Comparison of ENCODE assay signal across 9 cellular contexts in the genomic region with DNA sequence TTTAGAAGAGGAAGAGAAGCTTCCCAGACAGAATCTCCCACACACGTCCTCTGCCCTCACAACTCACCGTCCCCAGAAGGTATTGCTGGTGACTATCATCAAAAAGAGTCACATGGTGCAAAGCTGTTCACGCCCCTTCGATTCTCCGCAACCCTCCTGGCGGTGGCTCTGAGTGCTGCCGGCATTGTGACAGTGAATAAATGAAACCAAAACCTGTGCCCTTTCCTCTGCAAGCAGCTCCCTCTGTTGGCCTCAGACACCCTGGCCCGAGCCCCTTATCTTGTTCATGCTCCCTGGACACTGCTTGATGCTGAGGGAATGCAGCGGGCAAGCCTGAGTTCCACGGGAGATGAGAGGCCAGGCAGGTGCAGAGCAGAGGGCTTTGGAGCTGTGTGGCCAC.
DNase-seq lines count a peak whose midpoint lies in the region; ATAC-seq and FAIRE-seq lines count a peak whose summit lies in the region.
"Had no signal": no experiment of that assay in that cellular context is flagged by ENCODE, and none has a peak within 500 bp of the region (broad histone marks: within the 10 kb centered on the region; RNA-seq: fewer than 3 reads in every experiment).

No MANE protein-coding gene starts in this region.

- no peak overlapping the region for H4K8ac ChIP-seq in neuronal stem cell (ENCODE audit: low read depth, low read length)

- WGBS in neuronal stem cell (ENCODE audit: extremely low coverage in 2 of 2, insufficient read length in 2 of 2, insufficient replicate concordance in 1 of 2), 2 donors, result no CpG with 5 or more reads among the region's 10 CpGs

- no peaks in the 10 kb centered on the region for H3K36me3 ChIP-seq in CD4-positive, alpha-beta memory T cell (ENCODE audit: insufficient read depth, low read length)
- no peaks in the 10 kb centered on the region for H3K36me3 ChIP-seq in neuronal stem cell (replicated peaks in 1 of 2; ENCODE audit: control insufficient read depth in 2 of 2, insufficient read depth in 2 of 2, low read length in 2 of 2)

- CTCF ChIA-PET in CD4-positive, alpha-beta memory T cell (lab: Charles Lee; ENCODE audit: partially characterized antibody), result interaction anchor here (0.6 to 2.6 kb wide), 5 partner anchors 28 to 1632 kb away, joined by 3 to 11 read pairs (median 4); no protein-coding TSS in a partner anchor

- peak overlapping the region; percentile 81 for H3K18ac ChIP-seq in neuronal stem cell (ENCODE audit: low read length)

- H2BK5ac ChIP-seq in neuronal stem cell (ENCODE audit: low read length), result no peak overlapping the region

- intact Hi-C loops in CD4-positive, alpha-beta memory T cell (cut with micrococcal nuclease), result no loop called here

- FAIRE-seq in frontal cortex (lab: Jason Lieb, UNC), result no peak

- H3K27ac ChIP-seq in CD4-positive, alpha-beta memory T cell (ENCODE audit: low read depth, low read length), result no peak overlapping the region
- H3K27ac ChIP-seq in neuronal stem cell (replicated peaks; ENCODE audit: low read length), result no peak overlapping the region

- H3K27ac Mint-ChIP-seq in CD4-positive, alpha-beta memory T cell, result peak overlapping the region in 2 of 7 donors; percentile 53 to 63

- peak overlapping the region; percentile 86 for H2BK12ac ChIP-seq in neuronal stem cell (ENCODE audit: low read length)

- H3K79me1 ChIP-seq in neuronal stem cell (ENCODE audit: low read depth, low read length), result no peaks in the 10 kb centered on the region

- no peak overlapping the region for H2AFZ ChIP-seq in neuronal stem cell (ENCODE audit: low read length)

- no peak overlapping the region for H3K4ac ChIP-seq in neuronal stem cell (ENCODE audit: low read length)

- H3K4me1 Mint-ChIP-seq in CD4-positive, alpha-beta memory T cell, result peaks cover 5 to 13% (median 8%) of the 10 kb centered on the region in 4 donors

- peaks cover 9% of the 10 kb centered on the region for H3K4me1 ChIP-seq in CD4-positive, alpha-beta memory T cell (ENCODE audit: insufficient read depth, low read length)
- peaks cover 0 to 4% of the 10 kb centered on the region in 2 donors for H3K4me1 ChIP-seq in neuronal stem cell (ENCODE audit: control insufficient read depth in 2 of 2, insufficient read depth in 1 of 2, low read depth in 1 of 2, low read length in 2 of 2)

- peak; percentile 46 to 56 (median 47) for DNase-seq in CD4-positive, alpha-beta memory T cell
- DNase-seq in SK-N-DZ (ENCODE audit: low spot score) (peak; percentile 68), neuronal stem cell (ENCODE audit: low spot score) (peak; percentile 29), AG08396 (ENCODE audit: low spot score) (no peak), SIG-M5 (lab: John Stamatoyannopoulos, UW) (no peak), frontal cortex (ENCODE audit: low spot score in 2 of 2) (no peak)
- DNase-seq in activated naive CD4-positive, alpha-beta T cell treated with Interleukin-2 at 50 U/mL for 16 hours, result peak; percentile 20
- DNase-seq: NCI-H1694 had no signal

- no peak overlapping the region for H3K23ac ChIP-seq in neuronal stem cell (ENCODE audit: low read depth, low read length, poor library complexity)

- no peak overlapping the region for H3K9ac ChIP-seq in neuronal stem cell (ENCODE audit: low read depth, low read length, poor library complexity)

- no peak overlapping the region for H3K4me3 ChIP-seq in CD4-positive, alpha-beta memory T cell (ENCODE audit: low read length in 2 of 2)
- H3K4me3 ChIP-seq in neuronal stem cell (ENCODE audit: low read length in 2 of 2), result no peak overlapping the region

- H3K27me3 ChIP-seq in CD4-positive, alpha-beta memory T cell (ENCODE audit: insufficient read depth, low read length), result no peaks in the 10 kb centered on the region
- H3K27me3 ChIP-seq in neuronal stem cell (ENCODE audit: control insufficient read depth in 3 of 3, insufficient read depth in 3 of 3, low read depth in 1 of 3, low read length in 3 of 3), result peaks cover 0 to 8% (median 0%) of the 10 kb centered on the region in 3 experiments

- H2BK15ac ChIP-seq in neuronal stem cell (ENCODE audit: low read length), result no peak overlapping the region

- peaks cover 2% of the 10 kb centered on the region in 2 donors for H3K27me3 Mint-ChIP-seq in CD4-positive, alpha-beta memory T cell

- H2AK5ac ChIP-seq in neuronal stem cell (ENCODE audit: low read depth, low read length), result no peak overlapping the region

- ATAC-seq in HG03442 (IDR thresholded peaks at IDR 0.05; ENCODE audit: unreplicated experiment), result no peak

- no peak overlapping the region for H2BK120ac ChIP-seq in neuronal stem cell (ENCODE audit: low read depth, low read length)

- H4K91ac ChIP-seq in neuronal stem cell (ENCODE audit: low read depth, low read length, poor library complexity), result no peak overlapping the region

- H3K14ac ChIP-seq in neuronal stem cell (ENCODE audit: low read length), result no peak overlapping the region

- no peak overlapping the region for H3K4me2 ChIP-seq in neuronal stem cell (ENCODE audit: insufficient read depth, low read length, poor library complexity, severe bottlenecking)

- H3K4me3 Mint-ChIP-seq in CD4-positive, alpha-beta memory T cell, result peak overlapping the region in 3 of 8 donors; percentile 13 to 65 (median 63)

- H3K36me3 Mint-ChIP-seq in CD4-positive, alpha-beta memory T cell, result no peaks in the 10 kb centered on the region

- H3K9me3 ChIP-seq in CD4-positive, alpha-beta memory T cell (ENCODE audit: control insufficient read depth in 1 of 2, low read length in 2 of 2), result no peaks in the 10 kb centered on the region
- no peaks in the 10 kb centered on the region for H3K9me3 ChIP-seq in neuronal stem cell (replicated peaks in 1 of 2; ENCODE audit: control insufficient read depth in 2 of 2, insufficient read depth in 1 of 2, low read depth in 1 of 2, low read length in 2 of 2)

- H3K9me3 Mint-ChIP-seq in CD4-positive, alpha-beta memory T cell, result no peaks in the 10 kb centered on the region

- POLR2A ChIA-PET in CD4-positive, alpha-beta memory T cell (lab: Charles Lee; ENCODE audit: partially characterized antibody), result interaction anchor here (0.8 to 1.3 kb wide), 3 partner anchors 94 to 427 kb away, joined by 3 to 6 read pairs (median 6); no protein-coding TSS in a partner anchor

Comparison
In these comparisons a context has a peak if more than half of its experiments do, and no peak if none do; other contexts are left out.
1. DNase-seq: peak in CD4-positive, alpha-beta memory T cell (5 of 5), SK-N-DZ (single experiment), activated naive CD4-positive, alpha-beta T cell treated with Interleukin-2 at 50 U/mL for 16 hours (single experiment) and neuronal stem cell (single experiment); none in AG08396 (single experiment), SIG-M5 (single experiment) and frontal cortex (0 of 2).